17 cellular contexts compared by ENCODE assay signal in genomic region chr20:51380401-51381385, GRCh38.
DNase-seq lines count a peak whose midpoint lies in the region; ATAC-seq, FAIRE-seq and TF ChIP-seq lines count a peak whose summit lies in the region.
"Had no signal": no experiment of that assay in that cellular context is flagged by ENCODE, and none has a peak within 500 bp of the region (broad histone marks: within the 10 kb centered on the region; RNA-seq: fewer than 3 reads in every experiment).

No MANE protein-coding gene starts in this region.

- no peaks in the 10 kb centered on the region for H3K27me3 Mint-ChIP-seq in activated naive CD8-positive, alpha-beta T cell treated with anti-CD3 and anti-CD28 coated beads for 36 hours
- H3K27me3 Mint-ChIP-seq in endothelial cell (ENCODE audit: unreplicated experiment): peaks cover 2% of the 10 kb centered on the region
- H3K27me3 Mint-ChIP-seq: activated CD4-positive, alpha-beta T cell treated with anti-CD3 and anti-CD28 coated beads for 36 hours had no signal

- H3K36me3 Mint-ChIP-seq in activated naive CD8-positive, alpha-beta T cell treated with anti-CD3 and anti-CD28 coated beads for 36 hours: peaks cover 8% of the 10 kb centered on the region
- no peaks in the 10 kb centered on the region for H3K36me3 Mint-ChIP-seq in endothelial cell (ENCODE audit: low read depth, unreplicated experiment)
- H3K36me3 Mint-ChIP-seq: brain, type B pancreatic cell had no signal

- H3K4me1 Mint-ChIP-seq in activated naive CD8-positive, alpha-beta T cell treated with anti-CD3 and anti-CD28 coated beads for 36 hours: peaks cover 12% of the 10 kb centered on the region
- no peaks in the 10 kb centered on the region for H3K4me1 Mint-ChIP-seq in endothelial cell (ENCODE audit: unreplicated experiment)
- H3K4me1 Mint-ChIP-seq: brain had no signal

- H3K79me2 ChIP-seq in trophoblast cell (ENCODE audit: control insufficient read depth, insufficient read depth, low read length, poor library complexity): no peaks in the 10 kb centered on the region

- no peak overlapping the region for H2AFZ ChIP-seq in trophoblast cell (ENCODE audit: insufficient read depth, low read length, poor library complexity)

- H3K18ac ChIP-seq in trophoblast cell (ENCODE audit: low read length): no peak overlapping the region

- H3K4me2 ChIP-seq in trophoblast cell (ENCODE audit: low read length): no peak overlapping the region

- peak overlapping the region; percentile 2 for H2AK5ac ChIP-seq in trophoblast cell (ENCODE audit: low read length)

- H3K14ac ChIP-seq in trophoblast cell (ENCODE audit: low read length): no peak overlapping the region

- H3K27me3 ChIP-seq in trophoblast cell (ENCODE audit: insufficient read depth, low read length): no peaks in the 10 kb centered on the region
- H3K27me3 ChIP-seq: gastroesophageal sphincter had no signal

- peak; percentile 55 for ATAC-seq in HG02885 (IDR thresholded peaks at IDR 0.05; ENCODE audit: poor library complexity, unreplicated experiment)
- ATAC-seq: activated CD4-positive, alpha-beta T cell treated with anti-CD3 and anti-CD28 coated beads for 36 hours; gastroesophageal sphincter; Panc1; psoas muscle had no signal

- H3K4me3 ChIP-seq in GM12864 (ENCODE audit: low read depth, low read length): no peak overlapping the region
- H3K4me3 ChIP-seq in trophoblast cell (ENCODE audit: low read depth, low read length): no peak overlapping the region
- H3K4me3 ChIP-seq: gastroesophageal sphincter, psoas muscle had no signal

- no peak overlapping the region for H2BK12ac ChIP-seq in trophoblast cell (ENCODE audit: low read length)

- H3K27ac Mint-ChIP-seq in activated naive CD8-positive, alpha-beta T cell treated with anti-CD3 and anti-CD28 coated beads for 36 hours: peak overlapping the region; percentile 2
- no peak overlapping the region for H3K27ac Mint-ChIP-seq in endothelial cell (ENCODE audit: unreplicated experiment)
- H3K27ac Mint-ChIP-seq: activated CD4-positive, alpha-beta T cell treated with anti-CD3 and anti-CD28 coated beads for 36 hours; brain; endodermal cell; type B pancreatic cell had no signal

- no peak for FAIRE-seq in frontal cortex (lab: Jason Lieb, UNC)
- FAIRE-seq: H1, islet of Langerhans had no signal

- no peak overlapping the region for H3K4ac ChIP-seq in trophoblast cell (ENCODE audit: low read depth, low read length)

- H3K9ac ChIP-seq in trophoblast cell (ENCODE audit: low read length): no peak overlapping the region

- no peak overlapping the region for H2BK5ac ChIP-seq in trophoblast cell (ENCODE audit: low read depth, low read length, poor library complexity)

- H2BK120ac ChIP-seq in trophoblast cell (ENCODE audit: insufficient read depth, low read length, poor library complexity): no peak overlapping the region

- no peaks in the 10 kb centered on the region for H3K36me3 ChIP-seq in trophoblast cell (ENCODE audit: control insufficient read depth in 1 of 2, insufficient read depth in 2 of 2, low read length in 2 of 2)
- H3K36me3 ChIP-seq: gastroesophageal sphincter had no signal

- TF ChIP-seq CTCF in GM12864 (IDR thresholded peaks at IDR 0.05; ENCODE audit: low read depth, low read length, missing control alignments): no peak
- TF ChIP-seq CTCF in endothelial cell (IDR thresholded peaks at IDR 0.05; ENCODE audit: unreplicated experiment): no peak

- H4K12ac ChIP-seq in trophoblast cell (ENCODE audit: low read depth, low read length): no peak overlapping the region

- no peaks in the 10 kb centered on the region for H3K9me3 Mint-ChIP-seq in activated naive CD8-positive, alpha-beta T cell treated with anti-CD3 and anti-CD28 coated beads for 36 hours
- no peaks in the 10 kb centered on the region for H3K9me3 Mint-ChIP-seq in endothelial cell (ENCODE audit: unreplicated experiment)
- H3K9me3 Mint-ChIP-seq: brain, endodermal cell, type B pancreatic cell had no signal

- no peak overlapping the region for H4K8ac ChIP-seq in trophoblast cell (ENCODE audit: low read depth, low read length)

- H4K91ac ChIP-seq in trophoblast cell (ENCODE audit: low read depth, low read length): peak overlapping the region; percentile 5

- DNase-seq in GM12864 (ENCODE audit: low read depth) (peak; percentile 55), trophoblast cell (no peak), frontal cortex (ENCODE audit: low spot score in 2 of 2) (no peak), endothelial cell (ENCODE audit: low spot score) (no peak), kidney tubule cell (ENCODE audit: low spot score) (no peak)
- no peak for DNase-seq in activated naive CD8-positive, alpha-beta T cell treated with anti-CD3 and anti-CD28 coated beads for 36 hours
- DNase-seq: activated CD4-positive, alpha-beta T cell treated with anti-CD3 and anti-CD28 coated beads for 36 hours; NCI-H446 treated with DMSO at 0.1 percent for 48 hours; psoas muscle had no signal

- H3K79me1 ChIP-seq in trophoblast cell (ENCODE audit: low read length): peaks cover 6% of the 10 kb centered on the region

- H3K4me3 Mint-ChIP-seq in activated naive CD8-positive, alpha-beta T cell treated with anti-CD3 and anti-CD28 coated beads for 36 hours: no peak overlapping the region
- no peak overlapping the region for H3K4me3 Mint-ChIP-seq in endothelial cell (ENCODE audit: unreplicated experiment)
- H3K4me3 Mint-ChIP-seq: activated CD4-positive, alpha-beta T cell treated with anti-CD3 and anti-CD28 coated beads for 36 hours; brain; endodermal cell; type B pancreatic cell had no signal

- H3K4me1 ChIP-seq in trophoblast cell (ENCODE audit: control insufficient read depth in 1 of 2, insufficient read depth in 2 of 2, low read length in 2 of 2): peaks cover 4% of the 10 kb centered on the region in 2 experiments

- H3K9me3 ChIP-seq in trophoblast cell (ENCODE audit: insufficient read depth, low read depth, low read length): no peaks in the 10 kb centered on the region
- H3K9me3 ChIP-seq: gastroesophageal sphincter, psoas muscle had no signal

- no peak overlapping the region for H3K27ac ChIP-seq in trophoblast cell (ENCODE audit: low read depth, low read length)
- H3K27ac ChIP-seq: gastroesophageal sphincter, psoas muscle had no signal

- H3K23ac ChIP-seq in trophoblast cell (ENCODE audit: low read length): no peak overlapping the region

- WGBS in trophoblast cell (ENCODE audit: extremely low coverage, insufficient coverage, insufficient read length): no CpG with 5 or more reads among the region's 13 CpGs
